8 cellular contexts compared by ENCODE assay signal in genomic region chr6:27688014-27688586, GRCh38.
DNase-seq lines count a peak whose midpoint lies in the region; ATAC-seq, FAIRE-seq and TF ChIP-seq lines count a peak whose summit lies in the region.

No MANE protein-coding gene starts in this region.

- TF ChIP-seq CTCF in GM12865 (IDR thresholded peaks at IDR 0.05; ENCODE audit: insufficient read depth, low read depth, low read length, missing control alignments): no peak
- no peak for TF ChIP-seq CTCF in astrocyte (IDR thresholded peaks at IDR 0.05; ENCODE audit: insufficient read depth, low read depth, low read length)

- peak overlapping the region; percentile 92 for H3K27ac Mint-ChIP-seq in astrocyte (ENCODE audit: unreplicated experiment)

- H3K27ac ChIP-seq in astrocyte (ENCODE audit: low read depth, low read length) (peak overlapping the region; percentile 28), iPS DF 6.9 (ENCODE audit: low read length) (no peak overlapping the region)

- no peaks in the 10 kb centered on the region for H3K9me3 ChIP-seq in astrocyte (ENCODE audit: insufficient read depth, low read depth, low read length)
- H3K9me3 ChIP-seq in iPS DF 6.9 (ENCODE audit: control insufficient read depth, insufficient read depth, low read length): no peaks in the 10 kb centered on the region

- no peaks in the 10 kb centered on the region for H3K36me3 ChIP-seq in astrocyte (ENCODE audit: insufficient read depth, low read length)
- no peaks in the 10 kb centered on the region for H3K36me3 ChIP-seq in iPS DF 6.9 (ENCODE audit: control insufficient read depth, insufficient read depth, low read length)

- H3K4me1 ChIP-seq in astrocyte (ENCODE audit: insufficient read depth, low read length) (peaks cover 5% of the 10 kb centered on the region), iPS DF 6.9 (ENCODE audit: control insufficient read depth, insufficient read depth, low read length) (no peaks in the 10 kb centered on the region)

- H3K9me3 Mint-ChIP-seq in astrocyte (ENCODE audit: unreplicated experiment): no peaks in the 10 kb centered on the region

- no peaks in the 10 kb centered on the region for H3K36me3 Mint-ChIP-seq in astrocyte (ENCODE audit: low read depth, unreplicated experiment)

- H3K4me3 ChIP-seq in GM12865 (ENCODE audit: low read depth, low read length) (peak overlapping the region; percentile 84), astrocyte (ENCODE audit: insufficient read depth, low read depth, low read length) (peak overlapping the region; percentile 82), iPS DF 6.9 (ENCODE audit: low read length) (peak overlapping the region; percentile 79; the same call in 1 of the 2 replicates), skeletal muscle cell (ENCODE audit: low read depth, low read length) (peak overlapping the region; percentile 66)

- no peaks in the 10 kb centered on the region for H3K4me1 Mint-ChIP-seq in astrocyte (ENCODE audit: low read depth, unreplicated experiment)

- no CpG with 5 or more reads among the region's 28 CpGs for WGBS in iPS DF 6.9 (ENCODE audit: insufficient coverage, insufficient read length)

- H3K4me3 Mint-ChIP-seq in astrocyte (ENCODE audit: unreplicated experiment): peak overlapping the region; percentile 94

- peak overlapping the region; percentile 78 for H3K9ac ChIP-seq in astrocyte (ENCODE audit: low read length)

- no peaks in the 10 kb centered on the region for H3K27me3 Mint-ChIP-seq in astrocyte (ENCODE audit: low read depth, unreplicated experiment)

- DNase-seq in GM12865 (ENCODE audit: low read depth) (peak; percentile 95), NCI-H187 treated with DMSO at 0.1 percent for 48 hours (lab: John Stamatoyannopoulos, UW) (peak; percentile 73), T-helper 2 cell (peak; percentile 60 to 89 (median 78)), astrocyte (ENCODE audit: low read depth) (peak; percentile 85), iPS DF 6.9 (ENCODE audit: low read depth, low spot score) (no peak), skeletal muscle cell (ENCODE audit: low read depth) (peak; percentile 65), cortex of kidney (lab: John Stamatoyannopoulos, UW) (no peak)

- H2AFZ ChIP-seq in astrocyte (ENCODE audit: low read depth, low read length): peak overlapping the region; percentile 97

- no peaks in the 10 kb centered on the region for H4K20me1 ChIP-seq in astrocyte (ENCODE audit: insufficient read depth, low read length)

- no peaks in the 10 kb centered on the region for H3K79me2 ChIP-seq in astrocyte (ENCODE audit: insufficient read depth, low read length)

- FAIRE-seq in astrocyte (lab: Jason Lieb, UNC): peak; percentile 84

- H3K27me3 ChIP-seq in astrocyte (ENCODE audit: insufficient read depth, low read length) (no peaks in the 10 kb centered on the region), iPS DF 6.9 (ENCODE audit: control insufficient read depth, insufficient read depth, low read length) (no peaks in the 10 kb centered on the region)

- H3K4me2 ChIP-seq in astrocyte (ENCODE audit: low read length): peak overlapping the region; percentile 91

- peak; percentile 66 for ATAC-seq in HG02885 (IDR thresholded peaks at IDR 0.05; ENCODE audit: poor library complexity, unreplicated experiment)

Comparison
In these comparisons a context has a peak if more than half of its experiments do, and no peak if none do; other contexts are left out.
1. DNase-seq: peak in GM12865 (single experiment), NCI-H187 treated with DMSO at 0.1 percent for 48 hours (single experiment), T-helper 2 cell (5 of 5), astrocyte (single experiment) and skeletal muscle cell (single experiment); none in iPS DF 6.9 (single experiment) and cortex of kidney (single experiment).
2. Peak in every context shown above with its lines, with median percentiles within 50 percentile points of each other: H3K4me3 ChIP-seq.